In genomic region chr18:48975817-48976649, GRCh38 we compare ENCODE assay signal across 8 cellular contexts. TPM values are rescaled to one million over a fixed set of nuclear protein-coding genes. Genes with fewer than 3 reads are reported as not detected.
DNase-seq lines count a peak whose midpoint lies in the region; ATAC-seq and TF ChIP-seq lines count a peak whose summit lies in the region.

No MANE protein-coding gene starts in this region.

- 1% methylated on average over 118 of the region's 119 CpGs for WGBS in right cardiac atrium

- no peaks in the 10 kb centered on the region for H3K27me3 ChIP-seq in RWPE2 (ENCODE audit: insufficient read depth, poor library complexity, severe bottlenecking)
- no peaks in the 10 kb centered on the region for H3K27me3 ChIP-seq in right cardiac atrium (ENCODE audit: control insufficient read depth, insufficient read depth)
- no peaks in the 10 kb centered on the region for H3K27me3 ChIP-seq in gastrocnemius medialis

- in situ Hi-C loops in gastrocnemius medialis (cut with MboI; ENCODE audit: low sequenced_read_pairs in 4 of 4), result no loop called here

- H3K4me1 ChIP-seq in RWPE2 (ENCODE audit: insufficient read depth, poor library complexity, severe bottlenecking) (peaks cover 6% of the 10 kb centered on the region), right cardiac atrium (ENCODE audit: control insufficient read depth, insufficient read depth, low read length) (peaks cover 2% of the 10 kb centered on the region), gastrocnemius medialis (peaks cover 3 to 5% of the 10 kb centered on the region in 2 donors)

- H3K4me3 ChIP-seq in RWPE2 (ENCODE audit: severe bottlenecking) (peak overlapping the region; percentile 65), right cardiac atrium (ENCODE audit: low read length) (peak overlapping the region; percentile 96), gastrocnemius medialis (peak overlapping the region; percentile 57 to 95 (median 73))

- H3K9me3 ChIP-seq in RWPE2 (ENCODE audit: severe bottlenecking), result no peaks in the 10 kb centered on the region
- H3K9me3 ChIP-seq in right cardiac atrium (ENCODE audit: control insufficient read depth, low read length), result no peaks in the 10 kb centered on the region
- no peaks in the 10 kb centered on the region for H3K9me3 ChIP-seq in gastrocnemius medialis

- no peak overlapping the region for H3K27ac Mint-ChIP-seq in activated naive CD4-positive, alpha-beta T cell treated with anti-CD3 and anti-CD28 coated beads, Interleukin-2, amount 50 U/mL, for 72 hours

- peak overlapping the region; percentile 61 for H3K27ac ChIP-seq in RWPE2 (ENCODE audit: poor library complexity, severe bottlenecking)
- H3K27ac ChIP-seq in right cardiac atrium (ENCODE audit: low read length), result peak overlapping the region; percentile 93
- peak overlapping the region; percentile 82 to 96 (median 87) for H3K27ac ChIP-seq in gastrocnemius medialis

- DNase-seq in AG08396 (ENCODE audit: low spot score), result peak; percentile 91
- no peak for DNase-seq in RWPE2 (ENCODE audit: low spot score)
- DNase-seq in activated naive CD4-positive, alpha-beta T cell treated with anti-CD3 and anti-CD28 coated beads, Interleukin-2, amount 50 U/mL, for 72 hours (ENCODE audit: low spot score in 2 of 2), result peak in 1 of 2 donors; percentile 59
- DNase-seq in right cardiac atrium, result peak; percentile 74 to 87 (median 82)
- peak; percentile 37 to 75 for DNase-seq in gastrocnemius medialis
- no peak for DNase-seq in superior temporal gyrus (ENCODE audit: extremely low spot score)

- H3K36me3 Mint-ChIP-seq in activated naive CD4-positive, alpha-beta T cell treated with anti-CD3 and anti-CD28 coated beads, Interleukin-2, amount 50 U/mL, for 72 hours, result no peaks in the 10 kb centered on the region

- TF ChIP-seq CTCF in RWPE2 (IDR thresholded peaks at IDR 0.05; ENCODE audit: poor library complexity, severe bottlenecking), result no peak
- TF ChIP-seq CTCF in gastrocnemius medialis (IDR thresholded peaks at IDR 0.05 in 4 of 5, conservative IDR thresholded peaks at IDR 0.05 in 1 of 5), result peak in 2 of 5 experiments; percentile 15 to 20

- peak; percentile 80 to 85 for TF ChIP-seq POLR2A in gastrocnemius medialis (IDR thresholded peaks at IDR 0.05)

- intact Hi-C loops in right cardiac atrium (cut with DNase I), result no loop called here
- intact Hi-C loops in gastrocnemius medialis (cut with DNase I; ENCODE audit: low total_unique reads), result loop anchor here (1.0 to 2.0 kb wide), 2 partner anchors 20 to 41 kb away; no protein-coding TSS in a partner anchor

- H3K36me3 ChIP-seq in RWPE2 (ENCODE audit: low read depth), result no peaks in the 10 kb centered on the region
- H3K36me3 ChIP-seq in gastrocnemius medialis, result no peaks in the 10 kb centered on the region

- H3K9me3 Mint-ChIP-seq in activated naive CD4-positive, alpha-beta T cell treated with anti-CD3 and anti-CD28 coated beads, Interleukin-2, amount 50 U/mL, for 72 hours, result no peaks in the 10 kb centered on the region

- ATAC-seq in GM19025 (IDR thresholded peaks at IDR 0.05; ENCODE audit: low read depth, unreplicated experiment) (peak; percentile 64), HG03432 (IDR thresholded peaks at IDR 0.05; ENCODE audit: unreplicated experiment) (peak; percentile 75), RWPE2 (ENCODE audit: low read depth) (peak; percentile 74), right cardiac atrium (peak; percentile 71 to 84), gastrocnemius medialis (peak; percentile 79 to 83)
- ATAC-seq in activated naive CD4-positive, alpha-beta T cell treated with anti-CD3 and anti-CD28 coated beads, Interleukin-2, amount 50 U/mL, for 72 hours, result peak; percentile 78 to 86

RNA-seq across cellular contexts. Expression of gene SMAD7, which starts 25.3 kb away (rescaled TPM):
- 10 to 100 TPM; 13.4 to 14.6 TPM for total RNA-seq in activated naive CD4-positive, alpha-beta T cell treated with anti-CD3 and anti-CD28 coated beads, Interleukin-2, amount 50 U/mL, for 72 hours
- total RNA-seq in right cardiac atrium (10 to 100 TPM; 66.3 to 97.6 (median 94.3) TPM), gastrocnemius medialis (10 to 100 TPM in 3 of 4 donors, 1 to 10 TPM in 1; 9.1 to 13.4 (median 10.8) TPM)
- 34.8 TPM for polyA plus RNA-seq in right cardiac atrium

Comparison
In these comparisons a context has a peak if more than half of its experiments do, and no peak if none do; other contexts are left out.
1. DNase-seq: peak in AG08396 (single experiment), right cardiac atrium (3 of 3) and gastrocnemius medialis (2 of 2); none in RWPE2 (single experiment) and superior temporal gyrus (single experiment).
2. RNA of gene SMAD7, which starts 25.3 kb away (total RNA-seq): 66.3 to 97.6 TPM in right cardiac atrium; 13.4 to 14.6 TPM in activated naive CD4-positive, alpha-beta T cell treated with anti-CD3 and anti-CD28 coated beads, Interleukin-2, amount 50 U/mL, for 72 hours and 9.1 to 13.4 TPM in gastrocnemius medialis; every median in the first group is over 4 times any median in the second.
3. Peak in every context shown above with its lines, with median percentiles within 50 percentile points of each other: ATAC-seq, H3K27ac ChIP-seq and H3K4me3 ChIP-seq.